ENCODE assay signal across 8 cellular contexts in genomic region chr19:36418287-36419001, GRCh38.
DNase-seq lines count a peak whose midpoint lies in the region; ATAC-seq and TF ChIP-seq lines count a peak whose summit lies in the region.

TSS of gene ZFP82 (minus strand) at chr19:36418644. CDS start at chr19:36409789, 8,855 bp downstream.

- peak within 1 kb of the TSS; percentile 93 for H3K4me3 Mint-ChIP-seq in T-helper 2 cell treated with Interferon-gamma antibody and Interleukin-4, amounts not matched to agents 5 μg/mL and 100 μg/mL, for 36 hours

- peaks cover 14% of the 10 kb centered on the region for H3K27me3 Mint-ChIP-seq in T-helper 2 cell treated with Interferon-gamma antibody and Interleukin-4, amounts not matched to agents 5 μg/mL and 100 μg/mL, for 36 hours (ENCODE audit: low read depth)

- peak; percentile 96 for ATAC-seq in GM21737 (IDR thresholded peaks at IDR 0.05; ENCODE audit: unreplicated experiment)

- peaks cover 14% of the 10 kb centered on the region for H3K4me1 Mint-ChIP-seq in T-helper 2 cell treated with Interferon-gamma antibody and Interleukin-4, amounts not matched to agents 5 μg/mL and 100 μg/mL, for 36 hours (ENCODE audit: low read depth)

- in situ Hi-C loops in astrocyte of the cerebellum (cut with HindIII; ENCODE audit: low sequenced_read_pairs): no loop called here

- DNase-seq in DMS 273 treated with DMSO at 0.1 percent for 48 hours (lab: John Stamatoyannopoulos, UW): peak; percentile 28
- DNase-seq in NCI-H1092 treated with DMSO at 0.1 percent for 48 hours (lab: John Stamatoyannopoulos, UW): peak; percentile 71
- peak; percentile 79 for DNase-seq in T-helper 2 cell treated with Interferon-gamma antibody and Interleukin-4, amounts not matched to agents 5 μg/mL and 100 μg/mL, for 36 hours (ENCODE audit: low spot score)
- DNase-seq in astrocyte of the cerebellum (ENCODE audit: low read depth): peak; percentile 35
- peak; percentile 36 to 88 (median 70) for DNase-seq in hypothalamus (lab: John Stamatoyannopoulos, UW)
- DNase-seq in retinal pigment epithelial cell (ENCODE audit: low read depth): peak; percentile 42
- no peak for DNase-seq in COLO829 (ENCODE audit: low spot score)

- H3K9me3 Mint-ChIP-seq in T-helper 2 cell treated with Interferon-gamma antibody and Interleukin-4, amounts not matched to agents 5 μg/mL and 100 μg/mL, for 36 hours: peaks cover 50% of the 10 kb centered on the region

- peaks cover 32% of the 10 kb centered on the region for H3K36me3 Mint-ChIP-seq in T-helper 2 cell treated with Interferon-gamma antibody and Interleukin-4, amounts not matched to agents 5 μg/mL and 100 μg/mL, for 36 hours (ENCODE audit: low read depth)

- peak within 1 kb of the TSS; percentile 94 for H3K27ac Mint-ChIP-seq in T-helper 2 cell treated with Interferon-gamma antibody and Interleukin-4, amounts not matched to agents 5 μg/mL and 100 μg/mL, for 36 hours

- H3K4me3 ChIP-seq in astrocyte of the cerebellum (ENCODE audit: low read depth, low read length) (peak within 1 kb of the TSS; percentile 65), retinal pigment epithelial cell (ENCODE audit: low read length) (peak within 1 kb of the TSS; percentile 68)

- TF ChIP-seq CTCF in astrocyte of the cerebellum (IDR thresholded peaks at IDR 0.05; ENCODE audit: low read depth, low read length, missing control alignments) (no peak), retinal pigment epithelial cell (conservative IDR thresholded peaks at IDR 0.05; ENCODE audit: low read depth, low read length) (no peak)
